ENCODE assay signal across 8 cellular contexts in genomic region chr21:34889537-34890257, GRCh38.
DNase-seq lines count a peak whose midpoint lies in the region; ATAC-seq and TF ChIP-seq lines count a peak whose summit lies in the region.

No MANE protein-coding gene starts in this region.

- intact Hi-C loops in sigmoid colon (cut with DNase I), result loop anchor here (1.0 to 5.0 kb wide), 9 partner anchors 92 to 1048 kb away; no protein-coding TSS in a partner anchor

- 1% methylated on average over 91 of the region's 91 CpGs for WGBS in sigmoid colon, 2 donors

- H3K9ac ChIP-seq in ES-I3 (ENCODE audit: low read depth, low read length) (peak overlapping the region; percentile 74), KMS-11 (peak overlapping the region; percentile 98)

- no peak for TF ChIP-seq EP300 in sigmoid colon (IDR thresholded peaks at IDR 0.05)

- peak overlapping the region; percentile 83 for H2AFZ ChIP-seq in KMS-11 (ENCODE audit: low read depth)

- no peak for TF ChIP-seq POLR2A in sigmoid colon (IDR thresholded peaks at IDR 0.05)

- peak; percentile 46 for ATAC-seq in GM21737 (IDR thresholded peaks at IDR 0.05; ENCODE audit: unreplicated experiment)

- peaks cover 20% of the 10 kb centered on the region for H3K27me3 ChIP-seq in KMS-11 (ENCODE audit: insufficient read depth, low read depth)
- peaks cover 6 to 21% of the 10 kb centered on the region in 2 donors for H3K27me3 ChIP-seq in right atrium auricular region
- H3K27me3 ChIP-seq in sigmoid colon, result peaks cover 20 to 73% (median 54%) of the 10 kb centered on the region in 3 donors

- H4K20me1 ChIP-seq in KMS-11 (ENCODE audit: insufficient read depth), result no peaks in the 10 kb centered on the region

- H3K36me3 ChIP-seq in ES-I3 (ENCODE audit: insufficient read depth, low read length) (no peaks in the 10 kb centered on the region), KMS-11 (ENCODE audit: insufficient read depth) (no peaks in the 10 kb centered on the region), right atrium auricular region (no peaks in the 10 kb centered on the region), sigmoid colon (no peaks in the 10 kb centered on the region)

- H3K27ac ChIP-seq in KMS-11 (peak overlapping the region; percentile 93), right atrium auricular region (peak overlapping the region; percentile 87 to 89), sigmoid colon (peak overlapping the region; percentile 78 to 93 (median 87))

- H3K4me2 ChIP-seq in KMS-11, result peak overlapping the region; percentile 74

- DNase-seq in SKM-1 treated with dmso at 0.1 percent for 144 hours (lab: John Stamatoyannopoulos, UW; ENCODE audit: unreplicated experiment) (peak; percentile 79), right atrium auricular region (ENCODE audit: low spot score) (peak; percentile 66), sigmoid colon (peak; percentile 86), middle frontal gyrus (ENCODE audit: extremely low spot score, low spot score) (no peak)
- DNase-seq in activated naive CD8-positive, alpha-beta T cell treated with anti-CD3 and anti-CD28 coated beads, Interleukin-2, amount 50 U/mL, for 16 hours (ENCODE audit: low read depth, low spot score), result peak; percentile 61

- H3K4me1 ChIP-seq in ES-I3 (ENCODE audit: insufficient read depth, low read length) (0 out of 2 replicates have a peak, but pooled peaks cover 8% of the 10 kb centered on the region), KMS-11 (ENCODE audit: low read depth, poor library complexity, severe bottlenecking) (peaks cover 17% of the 10 kb centered on the region), right atrium auricular region (peaks cover 0 to 41% of the 10 kb centered on the region in 2 donors), sigmoid colon (peaks cover 0 to 48% (median 46%) of the 10 kb centered on the region in 4 donors)

- H3K79me2 ChIP-seq in KMS-11 (ENCODE audit: insufficient read depth, low read depth), result no peaks in the 10 kb centered on the region

- H3K9me3 ChIP-seq in ES-I3 (ENCODE audit: control insufficient read depth, insufficient read depth, low read length) (no peaks in the 10 kb centered on the region; the same call in 1 of the 2 replicates), right atrium auricular region (no peaks in the 10 kb centered on the region), sigmoid colon (no peaks in the 10 kb centered on the region)

- no peak overlapping the region for H3K4me3 ChIP-seq in KMS-11 (IDR thresholded peaks at IDR 0.05; ENCODE audit: insufficient read depth, low read depth, low read length)
- peak overlapping the region; percentile 56 to 73 for H3K4me3 ChIP-seq in right atrium auricular region
- H3K4me3 ChIP-seq in sigmoid colon, result peak overlapping the region; percentile 50 to 81 (median 67)

- TF ChIP-seq CTCF in KMS-11 (conservative IDR thresholded peaks at IDR 0.05; ENCODE audit: low read depth, low read length) (peak; percentile 75), right atrium auricular region (IDR thresholded peaks at IDR 0.05) (peak; percentile 93 to 95), sigmoid colon (IDR thresholded peaks at IDR 0.05) (peak in 2 of 4 experiments; percentile 19 to 89)
